Comparison of ENCODE assay signal across 1 cellular context in the genomic region with DNA sequence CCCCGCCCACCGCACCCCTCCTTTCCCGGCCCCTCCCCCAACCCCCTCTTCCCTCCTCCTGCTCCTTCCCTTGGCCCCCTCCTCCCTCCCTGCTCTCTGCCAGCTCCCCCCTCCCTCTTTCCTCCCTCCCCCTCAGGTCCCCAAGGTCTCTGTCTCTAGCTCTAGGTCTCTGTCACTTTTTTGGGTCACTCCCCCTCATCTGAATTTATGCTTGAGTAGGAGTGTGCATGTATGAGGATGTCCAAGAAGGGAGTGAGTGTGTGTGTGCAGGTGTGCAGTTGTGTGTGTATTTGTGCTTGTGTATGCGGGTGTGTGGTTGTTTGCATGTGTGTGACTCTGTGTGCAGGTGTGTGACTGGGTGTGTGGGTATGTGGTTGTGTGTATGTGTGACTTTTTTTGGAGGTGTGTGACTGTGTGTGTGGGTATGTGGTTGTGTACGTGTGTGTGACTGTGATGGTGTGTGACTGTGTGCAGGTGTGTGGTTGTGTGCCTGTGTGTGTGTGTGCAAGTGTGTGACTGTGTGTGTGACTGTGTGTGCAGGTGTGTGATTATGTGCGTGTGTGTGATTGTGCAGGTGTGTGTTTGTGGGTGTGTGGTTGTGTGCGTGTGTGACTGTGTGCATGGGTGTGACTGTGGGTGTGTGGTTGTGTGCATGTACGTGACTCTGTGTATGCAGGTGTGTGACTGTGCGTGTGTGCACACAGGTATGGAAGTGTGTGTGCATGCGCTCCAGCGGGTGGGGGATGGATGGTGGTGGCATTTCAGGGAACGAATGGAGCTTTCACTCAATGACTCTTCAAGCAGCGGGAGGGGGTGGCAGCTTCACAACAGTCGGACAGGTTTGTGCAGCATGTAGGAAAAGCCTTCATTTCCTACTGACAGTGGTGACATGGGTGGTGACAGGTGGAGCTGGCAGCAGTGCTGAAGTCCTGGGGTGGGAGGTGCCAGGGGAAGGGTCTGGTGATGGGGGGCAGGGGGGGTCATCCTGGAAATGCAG.
TF ChIP-seq lines count a peak whose summit lies in the region.

No MANE protein-coding gene starts in this region.

TF ChIP-seq in K562, 482 proteins besides CTCF, POLR2A, EP300 and RAD21:
- TF ChIP-seq SMC3 (conservative IDR thresholded peaks at IDR 0.05; ENCODE audit: insufficient read depth, low read depth, low read length) (no peak), SMARCA5 (IDR thresholded peaks at IDR 0.05) (peak; percentile 29; the same call in 1 of the 2 replicates), USF1 (CRISPR knock-in tag; IDR thresholded peaks at IDR 0.05) (0 out of 2 replicates have a peak, but pooled peaks have one; percentile 11), KDM1A (IDR thresholded peaks at IDR 0.05) (0 out of 4 replicates have a peak, but pooled peaks of 1 of the 2 experiments have one; percentile 11), ZBTB33 (CRISPR knock-in tag; IDR thresholded peaks at IDR 0.05) (peak; percentile 52; the same call in 1 of the 2 replicates), CBFB (CRISPR knock-in tag; IDR thresholded peaks at IDR 0.05) (no peak), DPF2 (IDR thresholded peaks at IDR 0.05) (0 out of 2 replicates have a peak, but pooled peaks have one; percentile 15), ZFP36 (IDR thresholded peaks at IDR 0.05; ENCODE audit: low read depth, low read length, partially characterized antibody) (no peak), ZNF584 (CRISPR knock-in tag; IDR thresholded peaks at IDR 0.05; ENCODE audit: low read depth) (no peak), PTRF (tag; IDR thresholded peaks at IDR 0.05) (no peak)
